Comparison of ENCODE assay signal across 8 cellular contexts in the genomic region with DNA sequence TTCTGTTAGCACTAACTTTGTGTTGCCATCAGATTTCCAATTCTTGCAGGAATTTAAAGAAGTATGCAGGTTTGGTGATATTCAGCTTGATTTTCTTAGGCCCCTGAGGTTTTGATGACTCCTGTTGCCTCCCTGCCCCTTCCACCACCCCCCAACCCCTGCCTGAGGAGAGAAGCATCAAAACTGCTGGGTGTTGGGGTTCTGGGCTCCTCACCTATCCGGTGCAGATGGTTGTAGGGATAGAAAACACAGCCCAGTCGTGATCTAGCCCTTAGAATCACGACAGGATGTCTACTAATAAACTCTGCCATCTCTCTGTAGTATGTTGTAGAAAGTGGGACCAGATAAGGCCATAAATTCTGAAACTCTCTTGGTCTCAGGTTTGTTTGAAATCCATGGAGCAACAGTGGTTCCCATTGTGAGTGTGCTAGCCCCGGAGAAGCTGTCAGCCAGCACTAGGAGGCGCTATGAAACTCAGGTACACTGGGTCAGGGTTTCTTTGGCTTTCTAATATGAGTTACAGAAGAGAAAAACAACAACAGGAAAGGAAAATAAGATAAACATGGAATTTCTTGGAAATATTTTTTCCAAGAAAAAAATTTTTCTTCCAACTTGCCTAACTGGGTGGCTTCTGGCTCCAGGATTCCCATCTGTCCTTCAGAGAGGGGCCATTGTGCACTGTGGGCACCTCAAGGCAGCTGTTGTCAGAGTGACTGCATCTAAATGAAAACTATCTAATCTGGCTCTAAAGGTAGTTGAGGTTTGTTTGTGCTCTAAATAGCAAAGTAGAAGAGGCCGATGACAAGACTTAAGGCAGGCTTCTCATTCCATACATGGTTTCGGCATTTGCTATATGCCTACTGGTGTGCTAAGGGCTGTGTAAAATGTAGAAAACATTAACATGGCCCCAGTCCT. TPM values are rescaled to one million over a fixed set of nuclear protein-coding genes. Genes with fewer than 3 reads are reported as not detected.
DNase-seq lines count a peak whose midpoint lies in the region; ATAC-seq and TF ChIP-seq lines count a peak whose summit lies in the region.

No MANE protein-coding gene starts in this region.

- H3K79me1 ChIP-seq in neuronal stem cell (ENCODE audit: low read depth, low read length), result no peaks in the 10 kb centered on the region

- peaks cover 10% of the 10 kb centered on the region for H3K4me1 Mint-ChIP-seq in stimulated activated naive CD8-positive, alpha-beta T cell treated with anti-CD3 and anti-CD28 coated beads, Interleukin-15, amount 100 ng/mL, for 72 hours

- H2BK12ac ChIP-seq in neuronal stem cell (ENCODE audit: low read length), result no peak overlapping the region

- intact Hi-C loops in vagina (cut with DNase I), result no loop called here

- H3K36me3 ChIP-seq in vagina (peaks cover 2 to 68% of the 10 kb centered on the region in 2 donors), neuronal stem cell (replicated peaks in 1 of 2; ENCODE audit: control insufficient read depth in 2 of 2, insufficient read depth in 2 of 2, low read length in 2 of 2) (peaks cover 21 to 96% of the 10 kb centered on the region in 2 donors)

- TF ChIP-seq CTCF in vagina (IDR thresholded peaks at IDR 0.05), result no peak

- no peak for TF ChIP-seq POLR2A in vagina (IDR thresholded peaks at IDR 0.05)

- no peak overlapping the region for H4K8ac ChIP-seq in neuronal stem cell (ENCODE audit: low read depth, low read length)

- DNase-seq in stimulated activated naive CD8-positive, alpha-beta T cell treated with anti-CD3 and anti-CD28 coated beads, Interleukin-15, Interleukin-2, amounts not matched to agents 100 U/mL and 50 U/mL, for 24 hours, result peak; percentile 47
- DNase-seq in stimulated activated naive CD8-positive, alpha-beta T cell treated with anti-CD3 and anti-CD28 coated beads, Interleukin-15, amount 100 ng/mL, for 72 hours, result no peak
- DNase-seq in UCSD-AML1 (lab: John Stamatoyannopoulos, UW; ENCODE audit: unreplicated experiment) (peak; percentile 12), iris pigment epithelial cell (ENCODE audit: low read depth) (peak; percentile 50), vagina (ENCODE audit: extremely low spot score in 2 of 2) (no peak), neuronal stem cell (ENCODE audit: low spot score) (no peak)

- H4K91ac ChIP-seq in neuronal stem cell (ENCODE audit: low read depth, low read length, poor library complexity), result no peak overlapping the region

- H3K4me3 ChIP-seq in vagina (no peak overlapping the region), neuronal stem cell (ENCODE audit: low read length in 2 of 2) (no peak overlapping the region)

- H3K27me3 Mint-ChIP-seq in stimulated activated naive CD8-positive, alpha-beta T cell treated with anti-CD3 and anti-CD28 coated beads, Interleukin-15, amount 100 ng/mL, for 72 hours, result no peaks in the 10 kb centered on the region

- H3K9ac ChIP-seq in neuronal stem cell (ENCODE audit: low read depth, low read length, poor library complexity), result no peak overlapping the region

- H3K18ac ChIP-seq in neuronal stem cell (ENCODE audit: low read length), result no peak overlapping the region

- H2AK5ac ChIP-seq in neuronal stem cell (ENCODE audit: low read depth, low read length), result no peak overlapping the region

- H2BK120ac ChIP-seq in neuronal stem cell (ENCODE audit: low read depth, low read length), result no peak overlapping the region

- no peak overlapping the region for H2AFZ ChIP-seq in neuronal stem cell (ENCODE audit: low read length)

- no peak overlapping the region for H3K23ac ChIP-seq in neuronal stem cell (ENCODE audit: low read depth, low read length, poor library complexity)

- no peak overlapping the region for H3K14ac ChIP-seq in neuronal stem cell (ENCODE audit: low read length)

- no peak overlapping the region for H3K27ac Mint-ChIP-seq in stimulated activated naive CD8-positive, alpha-beta T cell treated with anti-CD3 and anti-CD28 coated beads, Interleukin-15, amount 100 ng/mL, for 72 hours

- H3K9me3 ChIP-seq in vagina (no peaks in the 10 kb centered on the region), neuronal stem cell (replicated peaks in 1 of 2; ENCODE audit: control insufficient read depth in 2 of 2, insufficient read depth in 1 of 2, low read depth in 1 of 2, low read length in 2 of 2) (no peaks in the 10 kb centered on the region)

- WGBS in neuronal stem cell (ENCODE audit: extremely low coverage in 2 of 2, insufficient read length in 2 of 2, insufficient replicate concordance in 1 of 2), 2 donors, result no CpG with 5 or more reads among the region's 7 CpGs

- no peaks in the 10 kb centered on the region for H3K9me3 Mint-ChIP-seq in stimulated activated naive CD8-positive, alpha-beta T cell treated with anti-CD3 and anti-CD28 coated beads, Interleukin-15, amount 100 ng/mL, for 72 hours

- no peak overlapping the region for H3K4ac ChIP-seq in neuronal stem cell (ENCODE audit: low read length)

- H3K27me3 ChIP-seq in vagina, result no peaks in the 10 kb centered on the region
- no peaks in the 10 kb centered on the region for H3K27me3 ChIP-seq in neuronal stem cell (ENCODE audit: control insufficient read depth in 3 of 3, insufficient read depth in 3 of 3, low read depth in 1 of 3, low read length in 3 of 3)

- H3K4me3 Mint-ChIP-seq in stimulated activated naive CD8-positive, alpha-beta T cell treated with anti-CD3 and anti-CD28 coated beads, Interleukin-15, amount 100 ng/mL, for 72 hours, result no peak overlapping the region

- H2BK5ac ChIP-seq in neuronal stem cell (ENCODE audit: low read length), result no peak overlapping the region

- H3K27ac ChIP-seq in vagina (peak overlapping the region; percentile 36), neuronal stem cell (replicated peaks; ENCODE audit: low read length) (no peak overlapping the region)

- no peak overlapping the region for H3K4me2 ChIP-seq in neuronal stem cell (ENCODE audit: insufficient read depth, low read length, poor library complexity, severe bottlenecking)

- H3K4me1 ChIP-seq in vagina (peaks cover 7% of the 10 kb centered on the region), neuronal stem cell (ENCODE audit: control insufficient read depth in 2 of 2, insufficient read depth in 1 of 2, low read depth in 1 of 2, low read length in 2 of 2) (peaks cover 0 to 8% of the 10 kb centered on the region in 2 donors)

- no peak overlapping the region for H2BK15ac ChIP-seq in neuronal stem cell (ENCODE audit: low read length)

- ATAC-seq in stimulated activated naive CD8-positive, alpha-beta T cell treated with anti-CD3 and anti-CD28 coated beads, Interleukin-15, Interleukin-2, amounts not matched to agents 100 U/mL and 50 U/mL, for 24 hours, result peak; percentile 43
- no peak for ATAC-seq in stimulated activated naive CD8-positive, alpha-beta T cell treated with anti-CD3 and anti-CD28 coated beads, Interleukin-15, amount 100 ng/mL, for 72 hours
- ATAC-seq in GM21825 (IDR thresholded peaks at IDR 0.05; ENCODE audit: unreplicated experiment) (no peak), HG03442 (IDR thresholded peaks at IDR 0.05; ENCODE audit: unreplicated experiment) (no peak)

RNA-seq across cellular contexts. Expression of a gene that starts 8.7 kb away (rescaled TPM):
- 409 TPM for total RNA-seq in vagina
- 655 TPM for polyA plus RNA-seq in neuronal stem cell (2013, experiment 1 of 2)
- 647 TPM for polyA plus RNA-seq in neuronal stem cell (2013, experiment 2 of 2)

Comparison
In these comparisons a context has a peak if more than half of its experiments do, and no peak if none do; other contexts are left out.
1. DNase-seq: peak in stimulated activated naive CD8-positive, alpha-beta T cell treated with anti-CD3 and anti-CD28 coated beads, Interleukin-15, Interleukin-2, amounts not matched to agents 100 U/mL and 50 U/mL, for 24 hours (single experiment), UCSD-AML1 (single experiment) and iris pigment epithelial cell (single experiment); none in stimulated activated naive CD8-positive, alpha-beta T cell treated with anti-CD3 and anti-CD28 coated beads, Interleukin-15, amount 100 ng/mL, for 72 hours (0 of 2), vagina (0 of 2) and neuronal stem cell (single experiment).